In the genomic region with DNA sequence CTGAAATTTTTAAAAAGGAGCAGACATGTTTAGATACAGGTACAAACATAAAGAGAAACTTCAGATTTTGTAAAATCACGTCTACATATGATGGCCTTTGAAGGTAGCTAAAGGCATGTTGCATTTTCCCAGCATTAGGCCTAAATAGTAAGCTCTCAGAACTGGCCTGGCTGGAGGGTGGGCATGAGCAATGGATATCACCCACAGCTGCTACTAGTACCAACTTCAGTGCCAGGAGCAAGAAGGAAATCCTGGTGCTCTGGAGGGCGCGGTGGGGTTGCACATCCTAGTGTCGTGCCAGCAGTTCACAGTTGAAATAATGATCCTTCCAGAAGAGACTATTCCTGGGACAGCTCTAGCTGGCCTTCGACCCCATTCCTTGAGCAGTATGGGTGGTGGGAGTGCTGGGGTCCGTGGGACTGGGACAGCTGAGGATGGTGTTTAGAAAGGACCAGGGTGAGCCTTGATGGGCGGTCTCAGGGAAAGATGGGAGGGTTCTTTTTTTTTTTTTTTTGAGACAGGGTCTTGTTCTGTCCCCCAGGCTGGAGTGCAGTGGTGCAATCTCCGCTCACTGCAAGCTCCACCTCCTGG, we compare ENCODE assay signal across 15 cellular contexts. TPM values are rescaled to one million over a fixed set of nuclear protein-coding genes. Genes with fewer than 3 reads are reported as not detected.
"Had no signal": no experiment of that assay in that cellular context is flagged by ENCODE, and none has a peak within 500 bp of the region (broad histone marks: within the 10 kb centered on the region; RNA-seq: fewer than 3 reads in every experiment).

No MANE protein-coding gene starts in this region.

- H3K27ac Mint-ChIP-seq: activated naive CD4-positive, alpha-beta T cell treated with anti-CD3 and anti-CD28 coated beads, Interleukin-2, amount 10 ng/mL, durations not matched to agents 7 days and 5 days; activated T-helper 2 cell treated with anti-CD3 and anti-CD28 coated beads, Interferon-gamma antibody, Interleukin-2, Interleukin-4, amounts not matched to agents 10 μg/mL and 5 μg/mL and 100 μg/mL, durations not matched to agents 14 hours and 24 hours and 36 hours; effector memory CD8-positive, alpha-beta T cell; progenitor cell of endocrine pancreas had no signal

- H3K27ac ChIP-seq: epithelial cell of prostate, left lung, neutrophil, SK-N-MC, tibial nerve had no signal

- H3K4me3 ChIP-seq: left lung, SK-N-MC, smooth muscle cell, tibial nerve had no signal

- H3K36me3 ChIP-seq: left lung, neutrophil, tibial nerve had no signal

- H3K9me3 ChIP-seq: left lung, neutrophil, tibial nerve had no signal

- H3K4me1 Mint-ChIP-seq: central memory CD8-positive, alpha-beta T cell had no signal

- DNase-seq: activated CD4-positive, alpha-beta T cell treated with anti-CD3 and anti-CD28 coated beads for 4 hours; activated naive CD4-positive, alpha-beta T cell treated with anti-CD3 and anti-CD28 coated beads, Interleukin-2, amount 10 ng/mL, durations not matched to agents 7 days and 5 days; activated T-cell treated with anti-CD3 and anti-CD28 coated beads for 4 hours; effector memory CD8-positive, alpha-beta T cell; left lung; mesendoderm had no signal

- H3K4me3 Mint-ChIP-seq: activated naive CD4-positive, alpha-beta T cell treated with anti-CD3 and anti-CD28 coated beads, Interleukin-2, amount 10 ng/mL, durations not matched to agents 7 days and 5 days; central memory CD8-positive, alpha-beta T cell; effector memory CD8-positive, alpha-beta T cell had no signal

- ATAC-seq: effector memory CD8-positive, alpha-beta T cell; left lung had no signal

- H3K9me3 Mint-ChIP-seq: activated naive CD4-positive, alpha-beta T cell treated with anti-CD3 and anti-CD28 coated beads, Interleukin-2, amount 10 ng/mL, durations not matched to agents 7 days and 5 days; activated T-helper 2 cell treated with anti-CD3 and anti-CD28 coated beads, Interferon-gamma antibody, Interleukin-2, Interleukin-4, amounts not matched to agents 10 μg/mL and 5 μg/mL and 100 μg/mL, durations not matched to agents 14 hours and 24 hours and 36 hours; central memory CD8-positive, alpha-beta T cell; effector memory CD8-positive, alpha-beta T cell had no signal

- H3K36me3 Mint-ChIP-seq: activated naive CD4-positive, alpha-beta T cell treated with anti-CD3 and anti-CD28 coated beads, Interleukin-2, amount 10 ng/mL, durations not matched to agents 7 days and 5 days had no signal

RNA-seq across cellular contexts. Expression of gene DES, which starts 4.9 kb away (rescaled TPM):
- total RNA-seq: activated T-helper 2 cell treated with anti-CD3 and anti-CD28 coated beads, Interferon-gamma antibody, Interleukin-2, Interleukin-4, amounts not matched to agents 10 μg/mL and 5 μg/mL and 100 μg/mL, durations not matched to agents 14 hours and 24 hours and 36 hours; progenitor cell of endocrine pancreas; T-helper 1 cell treated with Interleukin-12 subunit alpha and Interleukin-12 subunit beta and Interleukin-4 antibody, amounts not matched to agents 30 ng/mL and 1 ng/mL, for 36 hours had no signal

RNA-seq across cellular contexts. Expression of gene SPEG, which starts 11.6 kb away (rescaled TPM):
- total RNA-seq: activated T-helper 2 cell treated with anti-CD3 and anti-CD28 coated beads, Interferon-gamma antibody, Interleukin-2, Interleukin-4, amounts not matched to agents 10 μg/mL and 5 μg/mL and 100 μg/mL, durations not matched to agents 14 hours and 24 hours and 36 hours had no signal
